Comparison of ENCODE assay signal across 16 cellular contexts in the genomic region with DNA sequence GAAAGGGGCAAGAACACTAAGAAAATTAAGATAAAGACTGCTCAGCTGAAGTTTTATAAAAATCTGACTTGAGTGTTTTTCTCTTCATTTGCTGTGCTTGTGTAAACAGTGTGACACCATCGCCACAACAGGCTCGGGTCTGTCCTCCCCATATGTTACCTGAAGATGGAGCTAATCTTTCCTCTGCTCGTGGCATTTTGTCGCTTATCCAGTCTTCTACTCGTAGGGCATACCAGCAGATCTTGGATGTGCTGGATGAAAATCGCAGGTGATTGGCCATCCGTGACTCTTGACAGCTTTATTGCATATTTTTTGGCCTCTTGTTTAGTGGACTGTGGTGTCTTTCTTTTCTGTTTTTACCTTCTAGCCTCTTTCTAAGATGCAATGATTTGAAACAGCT. TPM values are rescaled to one million over a fixed set of nuclear protein-coding genes. Genes with fewer than 3 reads are reported as not detected.
"Had no signal": no experiment of that assay in that cellular context is flagged by ENCODE, and none has a peak within 500 bp of the region (broad histone marks: within the 10 kb centered on the region; RNA-seq: fewer than 3 reads in every experiment).

No MANE protein-coding gene starts in this region.

- ATAC-seq: body of pancreas, esophagus mucosa, left ventricle myocardium superior, T-helper 17 cell had no signal

- H3K27ac ChIP-seq: body of pancreas, testis had no signal

- DNase-seq: activated CD4-positive, alpha-beta T cell treated with anti-CD3 and anti-CD28 coated beads, Interleukin-2, amount 50 U/mL, for 1 hour; activated CD4-positive, CD25-positive, alpha-beta regulatory T cell; activated effector memory CD4-positive, alpha-beta T cell treated with Interleukin-2 at 50 U/mL for 16 hours; activated T-cell treated with anti-CD3 and anti-CD28 coated beads, Interleukin-2, amount 50 U/mL, for 1 hour; body of pancreas; dermis blood vessel endothelial cell; islet precursor cell; left ventricle myocardium superior; mesenchymal stem cell; stimulated activated CD4-positive, alpha-beta T cell treated with anti-CD3 and anti-CD28 coated beads, Interleukin-4, amount 100 ng/mL, for 24 hours; T-helper 17 cell; testis had no signal

RNA-seq across cellular contexts. Expression of gene TM4SF20, which starts 32.0 kb away (rescaled TPM):
- total RNA-seq: body of pancreas, dermis blood vessel endothelial cell, esophagus mucosa, left ventricle myocardium superior, osteocyte, pulmonary artery endothelial cell, T-helper 17 cell, ureter had no signal

RNA-seq across cellular contexts. Expression of gene SCYGR1, which starts 40.6 kb away (rescaled TPM):
- total RNA-seq: body of pancreas, dermis blood vessel endothelial cell, esophagus mucosa, left ventricle myocardium superior, osteocyte, pulmonary artery endothelial cell, T-helper 17 cell, testis, ureter had no signal
